ENCODE assay signal across 9 cellular contexts in the genomic region with DNA sequence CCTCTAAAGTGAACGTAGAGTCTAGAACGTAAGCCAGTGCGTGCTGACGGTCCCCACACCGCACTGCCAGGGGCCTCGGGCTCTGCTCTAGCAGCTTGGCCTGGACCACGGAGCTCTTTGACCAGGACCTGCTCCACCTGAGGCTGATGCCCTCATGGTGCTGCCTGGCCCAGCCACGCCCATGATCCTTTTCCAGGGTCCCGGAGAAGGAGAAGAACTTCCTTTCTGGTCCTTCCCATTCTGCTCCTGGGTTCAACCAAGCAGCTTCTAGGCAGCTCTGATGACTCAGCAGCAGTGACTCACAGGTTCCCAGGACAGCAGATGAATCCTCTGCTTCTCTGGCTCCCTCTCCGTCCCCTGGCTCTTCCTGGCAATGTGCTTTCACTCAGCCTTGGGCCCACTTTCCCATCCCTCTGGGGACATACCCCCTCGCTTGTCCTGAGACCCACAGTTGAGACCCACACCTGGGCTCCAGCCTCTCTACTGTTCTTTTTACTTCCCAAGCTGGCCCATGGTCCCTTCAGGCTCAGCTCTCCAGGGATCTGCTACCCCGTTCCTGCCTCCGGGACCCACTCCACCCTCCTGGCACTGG.
DNase-seq lines count a peak whose midpoint lies in the region; ATAC-seq and TF ChIP-seq lines count a peak whose summit lies in the region.
"Had no signal": no experiment of that assay in that cellular context is flagged by ENCODE, and none has a peak within 500 bp of the region (broad histone marks: within the 10 kb centered on the region; RNA-seq: fewer than 3 reads in every experiment).

No MANE protein-coding gene starts in this region.

- CTCF ChIA-PET in MCF 10A (lab: Yijun Ruan, JAX): interaction anchor here (1.0 to 2.1 kb wide), 7 partner anchors 9 to 289 kb away, joined by 3 to 8 read pairs (median 5); no protein-coding TSS in a partner anchor

- DNase-seq in MCF 10A (ENCODE audit: unreplicated experiment) (peak; percentile 98), breast epithelium (ENCODE audit: low spot score in 2 of 2) (no peak), amniotic epithelial cell (ENCODE audit: low read depth) (peak; percentile 88), islet precursor cell (peak; percentile 93), upper lobe of right lung (no peak)
- no peak for DNase-seq in activated naive CD4-positive, alpha-beta T cell treated with Interleukin-2 at 50 U/mL for 16 hours

- H3K27me3 ChIP-seq in breast epithelium (no peaks in the 10 kb centered on the region), upper lobe of right lung (no peaks in the 10 kb centered on the region)

- no peak for TF ChIP-seq CTCF in MCF 10A (IDR thresholded peaks at IDR 0.05; ENCODE audit: unreplicated experiment)
- no peak for TF ChIP-seq CTCF in breast epithelium (IDR thresholded peaks at IDR 0.05)
- no peak for TF ChIP-seq CTCF in upper lobe of right lung (IDR thresholded peaks at IDR 0.05)

- H3K27ac ChIP-seq in breast epithelium (peak overlapping the region in 1 of 2 donors; percentile 34), upper lobe of right lung (no peak overlapping the region)

- H3K4me3 ChIP-seq in breast epithelium: no peak overlapping the region
- no peak overlapping the region for H3K4me3 ChIP-seq in upper lobe of right lung

- POLR2A ChIA-PET in MCF 10A (lab: Yijun Ruan, JAX): interaction anchor here (0.6 to 4.6 kb wide), 10 partner anchors 8 to 777 kb away, joined by 3 to 30 read pairs (median 4); no protein-coding TSS in a partner anchor

- H3K36me3 Mint-ChIP-seq in MCF 10A (ENCODE audit: insufficient read depth, unreplicated experiment): no peaks in the 10 kb centered on the region

- no peaks in the 10 kb centered on the region for H3K9me3 Mint-ChIP-seq in MCF 10A (ENCODE audit: unreplicated experiment)
- H3K9me3 Mint-ChIP-seq: central memory CD8-positive, alpha-beta T cell had no signal

- no peak for TF ChIP-seq POLR2A in breast epithelium (IDR thresholded peaks at IDR 0.05)

- ATAC-seq in upper lobe of right lung: peak; percentile 24
- ATAC-seq in HG03159 (IDR thresholded peaks at IDR 0.05; ENCODE audit: unreplicated experiment): no peak
- no peak for ATAC-seq in GM19395 (IDR thresholded peaks at IDR 0.05; ENCODE audit: unreplicated experiment)

- H3K27ac Mint-ChIP-seq in MCF 10A (ENCODE audit: low read depth, unreplicated experiment): peak overlapping the region; percentile 21

- BruUV-seq in MCF 10A (replicated peaks; lab: Mats Ljungman, UMichigan): no TSS peak

- H3K9me3 ChIP-seq in breast epithelium: no peaks in the 10 kb centered on the region
- no peaks in the 10 kb centered on the region for H3K9me3 ChIP-seq in upper lobe of right lung

- peaks cover 25% of the 10 kb centered on the region for H3K4me1 Mint-ChIP-seq in MCF 10A (ENCODE audit: insufficient read depth, unreplicated experiment)

- no peak overlapping the region for H3K4me3 Mint-ChIP-seq in MCF 10A (ENCODE audit: unreplicated experiment)
- H3K4me3 Mint-ChIP-seq: central memory CD8-positive, alpha-beta T cell had no signal

- peaks cover 11% of the 10 kb centered on the region for H3K27me3 Mint-ChIP-seq in MCF 10A (ENCODE audit: insufficient read depth, unreplicated experiment)
- H3K27me3 Mint-ChIP-seq: central memory CD8-positive, alpha-beta T cell had no signal

- intact Hi-C loops in MCF 10A (cut with micrococcal nuclease) (loop anchor here (2.0 to 10.0 kb wide), 2 partner anchors 200 to 290 kb away; a partner anchor contains a TSS), breast epithelium (cut with DNase I; ENCODE audit: low total_unique reads) (no loop called here), upper lobe of right lung (cut with DNase I) (no loop called here)

- peaks cover 0 to 5% of the 10 kb centered on the region in 2 donors for H3K4me1 ChIP-seq in breast epithelium
- peaks cover 14% of the 10 kb centered on the region for H3K4me1 ChIP-seq in upper lobe of right lung

- H3K36me3 ChIP-seq in breast epithelium (no peaks in the 10 kb centered on the region), upper lobe of right lung (no peaks in the 10 kb centered on the region)

Comparison
In these comparisons a context has a peak if more than half of its experiments do, and no peak if none do; other contexts are left out.
1. DNase-seq: peak in MCF 10A (single experiment), amniotic epithelial cell (single experiment) and islet precursor cell (single experiment); none in breast epithelium (0 of 2), upper lobe of right lung (single experiment) and activated naive CD4-positive, alpha-beta T cell treated with Interleukin-2 at 50 U/mL for 16 hours (single experiment).